24 cellular contexts compared by ENCODE assay signal in genomic region chr9:38638881-38639576, GRCh38. TPM values are rescaled to one million over a fixed set of nuclear protein-coding genes. Genes with fewer than 3 reads are reported as not detected.
"Had no signal": no experiment of that assay in that cellular context is flagged by ENCODE, and none has a peak within 500 bp of the region (broad histone marks: within the 10 kb centered on the region; RNA-seq: fewer than 3 reads in every experiment).

No MANE protein-coding gene starts in this region.

- H3K27me3 Mint-ChIP-seq: activated T-helper 17 cell treated with anti-CD3 and anti-CD28 coated beads, Interleukin-2, amount 50 U/mL, for 72 hours had no signal

- H3K27me3 ChIP-seq: cardiac muscle cell had no signal

- H3K4me3 ChIP-seq: cardiac muscle cell had no signal

- H3K4me1 Mint-ChIP-seq: activated T-helper 17 cell treated with anti-CD3 and anti-CD28 coated beads, Interleukin-2, amount 50 U/mL, for 72 hours; T-helper 17 cell had no signal

- H3K36me3 ChIP-seq: cardiac muscle cell had no signal

- H3K9me3 Mint-ChIP-seq: activated naive CD4-positive, alpha-beta T cell treated with anti-CD3 and anti-CD28 coated beads for 36 hours; activated T-cell treated with anti-CD3 and anti-CD28 coated beads, Interleukin-2, amount 50 U/mL, for 4 hours; activated T-helper 17 cell treated with anti-CD3 and anti-CD28 coated beads, Interleukin-2, amount 50 U/mL, for 72 hours had no signal

- DNase-seq: activated CD4-positive, alpha-beta T cell treated with anti-CD3 and anti-CD28 coated beads for 48 hours; activated CD4-positive, alpha-beta T cell treated with anti-CD3 and anti-CD28 coated beads, Interleukin-2, amount 50 U/mL, for 48 hours; activated CD4-positive, CD25-positive, alpha-beta regulatory T cell treated with anti-CD3 and anti-CD28 coated beads, Interleukin-2, amount 50 U/mL, for 72 hours; activated CD8-positive, alpha-beta memory T cell treated with anti-CD3 and anti-CD28 coated beads for 24 hours; activated gamma-delta T cell; activated naive CD4-positive, alpha-beta T cell treated with anti-CD3 and anti-CD28 coated beads for 36 hours; activated T-cell treated with anti-CD3 and anti-CD28 coated beads, Interleukin-2, amount 50 U/mL, for 4 hours; amygdala; Karpas-422; NCI-H1105 treated with DMSO at 0.1 percent for 48 hours; NCI-H1436 treated with DMSO at 0.1 percent for 48 hours; NCI-H187; NCI-H2081; NCI-H510A treated with DMSO at 0.1 percent for 48 hours; NCI-H69; SIG-M5; T-helper 17 cell; T-helper 9 cell had no signal

- H3K27ac Mint-ChIP-seq: activated naive CD4-positive, alpha-beta T cell treated with anti-CD3 and anti-CD28 coated beads for 36 hours; activated naive CD8-positive, alpha-beta T cell; activated T-helper 17 cell treated with anti-CD3 and anti-CD28 coated beads, Interleukin-2, amount 50 U/mL, for 72 hours; brain; T-helper 17 cell; WTC11 had no signal

- ATAC-seq: activated T-cell treated with anti-CD3 and anti-CD28 coated beads, Interleukin-2, amount 50 U/mL, for 4 hours; activated T-helper 17 cell treated with anti-CD3 and anti-CD28 coated beads, Interleukin-2, amount 50 U/mL, for 72 hours; T-helper 17 cell; WTC11 had no signal

- H3K36me3 Mint-ChIP-seq: activated naive CD8-positive, alpha-beta T cell; brain; WTC11 had no signal

- H3K4me3 Mint-ChIP-seq: activated naive CD4-positive, alpha-beta T cell treated with anti-CD3 and anti-CD28 coated beads for 36 hours; activated naive CD8-positive, alpha-beta T cell; activated T-cell treated with anti-CD3 and anti-CD28 coated beads, Interleukin-2, amount 50 U/mL, for 4 hours; activated T-helper 17 cell treated with anti-CD3 and anti-CD28 coated beads, Interleukin-2, amount 50 U/mL, for 72 hours; brain; T-helper 17 cell; WTC11 had no signal

- H3K27ac ChIP-seq: cardiac muscle cell had no signal

RNA-seq across cellular contexts. Expression of gene ANKRD18A, which starts 18.6 kb away (rescaled TPM):
- total RNA-seq: RPMI7951 had no signal
